Comparison of ENCODE assay signal across 13 cellular contexts in genomic region chr1:10647414-10648170, GRCh38.
DNase-seq lines count a peak whose midpoint lies in the region; ATAC-seq and TF ChIP-seq lines count a peak whose summit lies in the region.
"Had no signal": no experiment of that assay in that cellular context is flagged by ENCODE, and none has a peak within 500 bp of the region (broad histone marks: within the 10 kb centered on the region; RNA-seq: fewer than 3 reads in every experiment).

No MANE protein-coding gene starts in this region.

- no peak overlapping the region for H2AFZ ChIP-seq in mesenchymal stem cell (ENCODE audit: low read depth, low read length)

- H3K4me3 ChIP-seq in mesenchymal stem cell (ENCODE audit: insufficient read depth in 1 of 2, low read depth in 1 of 2, low read length in 2 of 2) (no peak overlapping the region), sigmoid colon (no peak overlapping the region), left lung (no peak overlapping the region)
- H3K4me3 ChIP-seq: BLaER1 treated with 17β-estradiol and CSF1 and Interleukin-3, amounts not matched to agents 10 nM and 100 nM; HAP-1 had no signal

- no peak overlapping the region for H3K27ac ChIP-seq in mesenchymal stem cell (ENCODE audit: low read length, poor library complexity, severe bottlenecking)
- H3K27ac ChIP-seq in sigmoid colon: peak overlapping the region in 3 of 4 donors; percentile 91 to 98 (median 96)
- H3K27ac ChIP-seq in left lung: no peak overlapping the region
- H3K27ac ChIP-seq: BLaER1 treated with 17β-estradiol and CSF1 and Interleukin-3, amounts not matched to agents 10 nM and 100 nM had no signal

- no peak for TF ChIP-seq POLR2A in sigmoid colon (IDR thresholded peaks at IDR 0.05)

- peak overlapping the region; percentile 19 for H2BK15ac ChIP-seq in mesenchymal stem cell (ENCODE audit: low read depth, poor library complexity, severe bottlenecking)

- no peak overlapping the region for H3K4me2 ChIP-seq in mesenchymal stem cell (ENCODE audit: low read length, poor library complexity, severe bottlenecking)
- H3K4me2 ChIP-seq: BLaER1 treated with 17β-estradiol and CSF1 and Interleukin-3, amounts not matched to agents 10 nM and 100 nM had no signal

- H3K23ac ChIP-seq in mesenchymal stem cell (ENCODE audit: low read length in 2 of 2): no peak overlapping the region

- H3K36me3 ChIP-seq in mesenchymal stem cell (ENCODE audit: control insufficient read depth in 1 of 2, insufficient read depth in 2 of 2, low read depth in 1 of 2, low read length in 2 of 2): no peaks in the 10 kb centered on the region
- peaks cover 13 to 67% (median 44%) of the 10 kb centered on the region in 4 donors for H3K36me3 ChIP-seq in sigmoid colon
- peaks cover 0 to 93% of the 10 kb centered on the region in 2 donors for H3K36me3 ChIP-seq in left lung
- H3K36me3 ChIP-seq: BLaER1 treated with 17β-estradiol and CSF1 and Interleukin-3, amounts not matched to agents 10 nM and 100 nM; HAP-1 had no signal

- H4K91ac ChIP-seq in mesenchymal stem cell (ENCODE audit: low read length): peak overlapping the region; percentile 18

- H3K79me1 ChIP-seq in mesenchymal stem cell (replicated peaks; ENCODE audit: low read length, poor library complexity, severe bottlenecking): no peaks in the 10 kb centered on the region

- no peak overlapping the region for H4K8ac ChIP-seq in mesenchymal stem cell (ENCODE audit: low read length)

- DNase-seq in NCI-H82 (lab: John Stamatoyannopoulos, UW): peak; percentile 62
- DNase-seq in NCI-H82 treated with DMSO at 0.1 percent for 48 hours (lab: John Stamatoyannopoulos, UW; ENCODE audit: unreplicated experiment): no peak
- DNase-seq in mesenchymal stem cell: no peak
- DNase-seq in sigmoid colon: no peak
- DNase-seq in left lung: no peak
- DNase-seq in SK-N-DZ (ENCODE audit: low spot score): no peak
- no peak for DNase-seq in NCI-H1694 (lab: John Stamatoyannopoulos, UW)
- DNase-seq: Calu3; CD8-positive, alpha-beta T cell; DMS79 treated with DMSO at 0.1 percent for 48 hours; GF-D8 had no signal

- TF ChIP-seq CTCF in sigmoid colon (IDR thresholded peaks at IDR 0.05): no peak
- TF ChIP-seq CTCF in left lung (IDR thresholded peaks at IDR 0.05): no peak

- H2BK120ac ChIP-seq in mesenchymal stem cell (ENCODE audit: low read depth, low read length): no peak overlapping the region

- peaks cover 21% of the 10 kb centered on the region for H3K4me1 ChIP-seq in mesenchymal stem cell (ENCODE audit: control insufficient read depth, insufficient read depth, low read depth, low read length)
- H3K4me1 ChIP-seq in sigmoid colon: peaks cover 0 to 72% (median 53%) of the 10 kb centered on the region in 4 donors
- H3K4me1 ChIP-seq in left lung: peaks cover 7 to 15% of the 10 kb centered on the region in 2 donors
- H3K4me1 ChIP-seq: HAP-1 had no signal

- TF ChIP-seq EP300 in sigmoid colon (IDR thresholded peaks at IDR 0.05): no peak

- H3K4ac ChIP-seq in mesenchymal stem cell (ENCODE audit: low read depth in 1 of 2, low read length in 2 of 2): no peak overlapping the region

- peaks cover 5 to 26% of the 10 kb centered on the region in 2 experiments for H3K27me3 ChIP-seq in mesenchymal stem cell (ENCODE audit: control insufficient read depth in 1 of 2, insufficient read depth in 1 of 2, low read length in 2 of 2)
- no peaks in the 10 kb centered on the region for H3K27me3 ChIP-seq in sigmoid colon
- no peaks in the 10 kb centered on the region for H3K27me3 ChIP-seq in left lung
- H3K27me3 ChIP-seq: BLaER1 treated with 17β-estradiol and CSF1 and Interleukin-3, amounts not matched to agents 10 nM and 100 nM had no signal

- H3K18ac ChIP-seq in mesenchymal stem cell (ENCODE audit: low read depth in 1 of 2, low read length in 2 of 2): no peak overlapping the region

- no peak overlapping the region for H2BK12ac ChIP-seq in mesenchymal stem cell (ENCODE audit: low read length in 2 of 2)

- ATAC-seq in left lung: no peak
- ATAC-seq: CD8-positive, alpha-beta T cell had no signal

- H2AK5ac ChIP-seq in mesenchymal stem cell (ENCODE audit: low read length, severe bottlenecking): no peak overlapping the region

- H3K9ac ChIP-seq in mesenchymal stem cell (ENCODE audit: low read length): no peak overlapping the region
- H3K9ac ChIP-seq: BLaER1 treated with 17β-estradiol and CSF1 and Interleukin-3, amounts not matched to agents 10 nM and 100 nM had no signal

- 95% methylated on average over 36 of the region's 38 CpGs for WGBS in mesenchymal stem cell
- WGBS in sigmoid colon, 2 donors: 91 to 95% methylated on average over 38 of the region's 38 CpGs

- H2BK5ac ChIP-seq in mesenchymal stem cell (ENCODE audit: low read depth, low read length, poor library complexity, severe bottlenecking): no peak overlapping the region

- H3K9me3 ChIP-seq in mesenchymal stem cell (ENCODE audit: control insufficient read depth, low read length): no peaks in the 10 kb centered on the region
- no peaks in the 10 kb centered on the region for H3K9me3 ChIP-seq in sigmoid colon
- no peaks in the 10 kb centered on the region for H3K9me3 ChIP-seq in left lung
- H3K9me3 ChIP-seq: BLaER1 treated with 17β-estradiol and CSF1 and Interleukin-3, amounts not matched to agents 10 nM and 100 nM; HAP-1 had no signal

- intact Hi-C loops in sigmoid colon (cut with DNase I) (no loop called here), left lung (cut with DNase I) (no loop called here)

- no peak overlapping the region for H3K14ac ChIP-seq in mesenchymal stem cell (ENCODE audit: low read length in 2 of 2)

Comparison
In these comparisons a context has a peak if more than half of its experiments do, and no peak if none do; other contexts are left out.
1. H3K27ac ChIP-seq: peak in sigmoid colon (3 of 4); none in mesenchymal stem cell (single experiment) and left lung (0 of 2).